In genomic region chr20:12965880-12966270, GRCh38 we compare ENCODE assay signal across 15 cellular contexts. TPM values are rescaled to one million over a fixed set of nuclear protein-coding genes. Genes with fewer than 3 reads are reported as not detected.
A peak's percentile ranks its signal among the peaks of the same experiment; 100 is the strongest.
DNase-seq lines count a peak whose midpoint lies in the region; ATAC-seq lines count a peak whose summit lies in the region.
"Had no signal": no experiment of that assay in that cellular context is flagged by ENCODE, and none has a peak within 500 bp of the region (broad histone marks: within the 10 kb centered on the region; RNA-seq: fewer than 3 reads in every experiment).

No MANE protein-coding gene starts in this region.

- no peaks in the 10 kb centered on the region for H3K9me3 Mint-ChIP-seq in T-cell
- peaks cover 0 to 3% (median 0%) of the 10 kb centered on the region in 6 donors for H3K9me3 Mint-ChIP-seq in immature natural killer cell
- H3K9me3 Mint-ChIP-seq: CD8-positive, alpha-beta T cell; IgD-negative memory B cell had no signal

- CTCF ChIA-PET in T-cell (lab: Charles Lee), result no interaction called here

- POLR2A ChIA-PET in T-cell (lab: Charles Lee), result no interaction called here

- H3K27ac Mint-ChIP-seq in T-cell (no peak overlapping the region), immature natural killer cell (peak overlapping the region; percentile 20 to 90 (median 72))
- H3K27ac Mint-ChIP-seq: CD8-positive, alpha-beta T cell; IgD-negative memory B cell had no signal

- H3K4me1 Mint-ChIP-seq in T-cell (peaks cover 5 to 7% (median 5%) of the 10 kb centered on the region in 3 donors), immature natural killer cell (peaks cover 24 to 51% of the 10 kb centered on the region in 2 donors)
- H3K4me1 Mint-ChIP-seq: IgD-negative memory B cell had no signal

- peak in 3 of 4 experiments; percentile 28 to 57 (median 48) for ATAC-seq in T-cell (replicated peaks in 1 of 4)
- ATAC-seq: CD8-positive, alpha-beta T cell; GM12878; Panc1 had no signal

- peaks cover 0 to 2% of the 10 kb centered on the region in 2 donors for H3K27me3 Mint-ChIP-seq in T-cell
- no peaks in the 10 kb centered on the region for H3K27me3 Mint-ChIP-seq in immature natural killer cell (ENCODE audit: low read depth in 3 of 3)
- H3K27me3 Mint-ChIP-seq: IgD-negative memory B cell had no signal

- peak; percentile 17 to 21 for DNase-seq in NCI-H526 (lab: John Stamatoyannopoulos, UW)
- DNase-seq in NCI-H526 treated with DMSO at 0.1 percent for 48 hours (lab: John Stamatoyannopoulos, UW), result no peak
- no peak for DNase-seq in T-cell
- peak; percentile 18 to 44 (median 23) for DNase-seq in immature natural killer cell
- DNase-seq in pons (ENCODE audit: low spot score), result peak; percentile 74
- no peak for DNase-seq in COR-L47 (lab: John Stamatoyannopoulos, UW)
- DNase-seq in NCI-H1092 (lab: John Stamatoyannopoulos, UW), result no peak
- DNase-seq in NCI-H146 (lab: John Stamatoyannopoulos, UW), result no peak
- DNase-seq: 8988T; CD8-positive, alpha-beta T cell; GDM1; NCI-H187 treated with DMSO at 0.1 percent for 48 hours had no signal

- H3K4me3 Mint-ChIP-seq in T-cell, result no peak overlapping the region
- peak overlapping the region; percentile 27 to 61 (median 43) for H3K4me3 Mint-ChIP-seq in immature natural killer cell
- H3K4me3 Mint-ChIP-seq: CD8-positive, alpha-beta T cell; IgD-negative memory B cell had no signal

- H3K36me3 Mint-ChIP-seq in T-cell, result no peaks in the 10 kb centered on the region
- H3K36me3 Mint-ChIP-seq in immature natural killer cell, result no peaks in the 10 kb centered on the region
- H3K36me3 Mint-ChIP-seq: CD8-positive, alpha-beta T cell; IgD-negative memory B cell had no signal

RNA-seq across cellular contexts. Expression of gene SPTLC3, which starts 42.9 kb away (rescaled TPM):
- 1 to 10 TPM in 1 of 5 donors, under 1 TPM in 4; 0.20 to 1.2 (median 0.56) TPM for total RNA-seq in T-cell
- 1 to 10 TPM; 1.4 to 6.0 (median 2.5) TPM for polyA plus RNA-seq in immature natural killer cell
- polyA plus RNA-seq: IgD-negative memory B cell had no signal

Comparison
In these comparisons a context has a peak if more than half of its experiments do, and no peak if none do; other contexts are left out.
1. DNase-seq: peak in NCI-H526 (2 of 2), immature natural killer cell (3 of 3) and pons (single experiment); none in NCI-H526 treated with DMSO at 0.1 percent for 48 hours (single experiment), T-cell (0 of 34), COR-L47 (single experiment), NCI-H1092 (single experiment) and NCI-H146 (single experiment).
2. H3K27ac Mint-ChIP-seq: peak in immature natural killer cell (6 of 6); none in T-cell (0 of 2).
3. H3K4me3 Mint-ChIP-seq: peak in immature natural killer cell (5 of 5); none in T-cell (0 of 3).